In genomic region chr12:91126516-91126915, GRCh38 we compare ENCODE assay signal across 26 cellular contexts. TPM values are rescaled to one million over a fixed set of nuclear protein-coding genes. Genes with fewer than 3 reads are reported as not detected.
A peak's percentile ranks its signal among the peaks of the same experiment; 100 is the strongest.
DNase-seq lines count a peak whose midpoint lies in the region; ATAC-seq, FAIRE-seq and TF ChIP-seq lines count a peak whose summit lies in the region.
"Had no signal": no experiment of that assay in that cellular context is flagged by ENCODE, and none has a peak within 500 bp of the region (broad histone marks: within the 10 kb centered on the region; RNA-seq: fewer than 3 reads in every experiment).

No MANE protein-coding gene starts in this region.

- DNase-seq in AG20443 (ENCODE audit: low spot score): peak; percentile 43
- DNase-seq in left lung: no peak
- DNase-seq in smooth muscle cell (lab: John Stamatoyannopoulos, UW; ENCODE audit: unreplicated experiment): no peak
- DNase-seq in NCI-H226: no peak
- no peak for DNase-seq in GDM1 (lab: John Stamatoyannopoulos, UW)
- no peak for DNase-seq in stimulated activated CD4-positive, alpha-beta T cell treated with anti-CD3 and anti-CD28 coated beads, Interleukin-4, amount 100 ng/mL, for 24 hours
- DNase-seq: activated CD4-positive, alpha-beta T cell treated with anti-CD3 and anti-CD28 coated beads, Interleukin-2, amount 10 ng/mL, durations not matched to agents 24 days and 14 days; activated naive CD8-positive, alpha-beta T cell treated with anti-CD3 and anti-CD28 coated beads, Interleukin-2, amount 50 U/mL, for 24 hours; activated T-cell treated with anti-CD3 and anti-CD28 coated beads, Interleukin-2, amount 50 U/mL, for 24 hours; C1 segment of cervical spinal cord; COR-L47; DMS79; glutamatergic neuron; islet precursor cell; Karpas-422; NCI-H2171; NCI-H510A treated with DMSO at 0.1 percent for 48 hours; nephron progenitor cell; sigmoid colon had no signal

- FAIRE-seq in TTC549 (lab: Jason Lieb, UNC): peak; percentile 26
- FAIRE-seq: GM18507 had no signal

- H3K36me3 ChIP-seq in left lung (no peaks in the 10 kb centered on the region), smooth muscle cell (ENCODE audit: low read depth) (no peaks in the 10 kb centered on the region)
- H3K36me3 ChIP-seq: sigmoid colon, tibial artery had no signal

- intact Hi-C loops in left lung (cut with DNase I): no loop called here

- H3K27ac ChIP-seq in left lung (peak overlapping the region in 1 of 2 donors; percentile 17), smooth muscle cell (ENCODE audit: low read depth) (no peak overlapping the region)
- H3K27ac ChIP-seq: HL-60 had no signal

- no peaks in the 10 kb centered on the region for H3F3A ChIP-seq in smooth muscle cell (ENCODE audit: low read depth)

- H3K27me3 ChIP-seq in left lung (no peaks in the 10 kb centered on the region), smooth muscle cell (ENCODE audit: low read depth) (no peaks in the 10 kb centered on the region)
- H3K27me3 ChIP-seq: sigmoid colon, tibial artery had no signal

- peak overlapping the region; percentile 24 for H2AFZ ChIP-seq in smooth muscle cell (ENCODE audit: low read depth)

- TF ChIP-seq CTCF in left lung (IDR thresholded peaks at IDR 0.05): no peak
- no peak for TF ChIP-seq CTCF in smooth muscle cell (IDR thresholded peaks at IDR 0.05; ENCODE audit: borderline replicate concordance, insufficient read depth, poor library complexity, severe bottlenecking)

- 96% methylated on average over 1 of the region's 1 CpG for WGBS in smooth muscle cell (ENCODE audit: low lambda C conversion rate)

- ATAC-seq in left lung: peak; percentile 33
- no peak for ATAC-seq in HG03097 (IDR thresholded peaks at IDR 0.05; ENCODE audit: low FRiP score, unreplicated experiment)
- ATAC-seq: activated naive CD8-positive, alpha-beta T cell treated with anti-CD3 and anti-CD28 coated beads, Interleukin-2, amount 50 U/mL, for 24 hours had no signal

- no peak overlapping the region for H3K4me2 ChIP-seq in smooth muscle cell

- no peak overlapping the region for H3K9ac ChIP-seq in smooth muscle cell (ENCODE audit: low read depth)

- no peaks in the 10 kb centered on the region for H4K20me1 ChIP-seq in smooth muscle cell (ENCODE audit: low read depth)

- H3K4me1 ChIP-seq in left lung: no peaks in the 10 kb centered on the region
- H3K4me1 ChIP-seq in smooth muscle cell (ENCODE audit: low read depth): no peaks in the 10 kb centered on the region

- H3K4me3 ChIP-seq in left lung (no peak overlapping the region), smooth muscle cell (no peak overlapping the region)
- H3K4me3 ChIP-seq: sigmoid colon, tibial artery had no signal

- H3K9me3 ChIP-seq in left lung (no peaks in the 10 kb centered on the region), smooth muscle cell (replicated peaks; ENCODE audit: low read depth) (no peaks in the 10 kb centered on the region)
- H3K9me3 ChIP-seq: sigmoid colon, tibial artery had no signal

- H3K79me2 ChIP-seq in smooth muscle cell (ENCODE audit: low read depth): no peaks in the 10 kb centered on the region

RNA-seq across cellular contexts. Expression of gene LUM, which starts 15.2 kb away (rescaled TPM):
- total RNA-seq in left lung: 1,000 to 10,000 TPM in 1 of 2 donors, 100 to 1,000 TPM in 1; 605 to 1,088 TPM
- 7,849 and 9,477 TPM in 2 replicates for total RNA-seq in smooth muscle cell
- 4,053 and 5,541 TPM in 2 replicates for polyA plus RNA-seq in smooth muscle cell
- total RNA-seq: activated CD4-positive, alpha-beta T cell treated with anti-CD3 and anti-CD28 coated beads, Interleukin-2, amount 10 ng/mL, durations not matched to agents 24 days and 14 days; activated CD8-positive, alpha-beta memory T cell treated with anti-CD3 and anti-CD28 coated beads for 36 hours; dermis microvascular lymphatic vessel endothelial cell had no signal

RNA-seq across cellular contexts. Expression of gene DCN, which starts 56.1 kb away (rescaled TPM):
- total RNA-seq in left lung: 1,000 to 10,000 TPM in 1 of 2 donors, 100 to 1,000 TPM in 1; 966 to 1,049 TPM
- total RNA-seq in smooth muscle cell: 1,657 and 1,844 TPM in 2 replicates
- polyA plus RNA-seq in smooth muscle cell: 1,043 and 1,354 TPM in 2 replicates
- total RNA-seq: activated CD4-positive, alpha-beta T cell treated with anti-CD3 and anti-CD28 coated beads, Interleukin-2, amount 10 ng/mL, durations not matched to agents 24 days and 14 days; activated CD8-positive, alpha-beta memory T cell treated with anti-CD3 and anti-CD28 coated beads for 36 hours; dermis microvascular lymphatic vessel endothelial cell had no signal
